Comparison of ENCODE assay signal across 29 cellular contexts in the genomic region with DNA sequence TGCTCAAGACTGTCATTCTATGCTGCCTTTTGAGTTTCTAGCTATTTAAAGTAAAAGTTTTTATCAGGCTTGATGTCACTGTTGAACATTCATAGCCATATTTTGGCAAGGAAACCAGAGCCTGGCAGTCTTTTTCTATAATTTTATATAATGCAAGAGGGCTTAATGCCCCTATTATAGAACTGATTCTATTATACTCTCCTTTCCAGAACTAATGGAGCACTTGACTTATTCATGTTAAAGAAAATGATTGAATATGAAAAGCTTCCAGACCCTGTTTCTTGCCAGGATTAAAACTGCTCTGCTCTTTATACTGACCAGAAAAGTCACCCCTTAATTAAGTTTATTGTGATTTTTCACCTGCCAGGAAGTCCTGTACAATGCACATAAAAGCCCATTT.
"Had no signal": no experiment of that assay in that cellular context is flagged by ENCODE, and none has a peak within 500 bp of the region (broad histone marks: within the 10 kb centered on the region; RNA-seq: fewer than 3 reads in every experiment).

No MANE protein-coding gene starts in this region.

- H3K9me3 ChIP-seq: adrenal gland, neutrophil, right lobe of liver, thoracic aorta had no signal

- DNase-seq: activated CD4-positive, alpha-beta T cell treated with anti-CD3 and anti-CD28 coated beads for 48 hours; activated CD4-positive, alpha-beta T cell treated with anti-CD3 and anti-CD28 coated beads, Interleukin-2, amount 50 U/mL, for 48 hours; activated CD8-positive, alpha-beta memory T cell treated with anti-CD3 and anti-CD28 coated beads for 24 hours; activated effector memory CD4-positive, alpha-beta T cell treated with anti-CD3 and anti-CD28 coated beads, Interleukin-2, amount 50 U/mL, for 16 hours; activated naive CD4-positive, alpha-beta T cell treated with anti-CD3 and anti-CD28 coated beads for 36 hours; activated naive CD8-positive, alpha-beta T cell treated with anti-CD3 and anti-CD28 coated beads for 36 hours; activated T-cell treated with anti-CD3 and anti-CD28 coated beads, Interleukin-2, amount 50 U/mL, for 1 hour; adrenal gland; aorta; cerebellar nuclear complex; heart left ventricle; hypothalamus; immature natural killer cell; kidney; left colon; naive B cell; nephron progenitor cell; ovary; right lobe of liver; stimulated activated CD4-positive, alpha-beta T cell treated with anti-CD3 and anti-CD28 coated beads, Interleukin-4, amount 100 ng/mL, for 24 hours; T1000; trophoblast cell; WERI-Rb-1 had no signal

- H3K4me3 ChIP-seq: adrenal gland, cardiac muscle cell, coronary artery, heart left ventricle, ovary, right lobe of liver, thoracic aorta had no signal

- H3K27ac ChIP-seq: adrenal gland, cardiac muscle cell, coronary artery, heart left ventricle, neutrophil, ovary, right lobe of liver, thoracic aorta, WERI-Rb-1 had no signal

- ATAC-seq: activated CD4-positive, CD25-positive, alpha-beta regulatory T cell treated with anti-CD3 and anti-CD28 coated beads, Interleukin-2, amount 50 U/mL, for 24 hours; heart left ventricle; left colon; right lobe of liver; stimulated activated effector memory CD8-positive, alpha-beta T cell treated with anti-CD3 and anti-CD28 coated beads, Interleukin-12 subunit alpha, Interleukin-12 subunit beta, amount 100 ng/mL, for 72 hours had no signal

- H3K27me3 ChIP-seq: adrenal gland, cardiac muscle cell, neutrophil, ovary, right lobe of liver had no signal

- H3K36me3 ChIP-seq: adrenal gland, cardiac muscle cell, heart left ventricle, neutrophil, ovary, right lobe of liver, thoracic aorta, WERI-Rb-1 had no signal

- H3K4me1 ChIP-seq: adrenal gland, heart left ventricle, right lobe of liver had no signal
